1 cellular context compared by ENCODE assay signal in genomic region chr22:46084943-46085830, GRCh38.
TF ChIP-seq lines count a peak whose summit lies in the region.

No MANE protein-coding gene starts in this region.

TF ChIP-seq in A549, 52 proteins besides CTCF, POLR2A, EP300 and RAD21 (continued from another document):
- TF ChIP-seq REST (IDR thresholded peaks at IDR 0.05) (no peak), CBX2 (IDR thresholded peaks at IDR 0.05; ENCODE audit: borderline replicate concordance, low read depth) (no peak), GATA3 (IDR thresholded peaks at IDR 0.05; ENCODE audit: borderline replicate concordance) (no peak; the same call in 1 of the 2 replicates), HEYL (CRISPR knock-in tag; IDR thresholded peaks at IDR 0.05) (no peak), PHF8 (IDR thresholded peaks at IDR 0.05; ENCODE audit: borderline replicate concordance, low read depth) (no peak), HOXB13 (CRISPR knock-in tag; IDR thresholded peaks at IDR 0.05; ENCODE audit: low read depth) (no peak), NFE2L2 (conservative IDR thresholded peaks at IDR 0.05; ENCODE audit: low read length) (no peak), BCL3 (IDR thresholded peaks at IDR 0.05) (no peak), CHD2 (IDR thresholded peaks at IDR 0.05; ENCODE audit: low read length, partially characterized antibody) (no peak), ATOH8 (CRISPR knock-in tag; IDR thresholded peaks at IDR 0.05; ENCODE audit: low read depth) (no peak; the same call in 1 of the 2 replicates), EHF (CRISPR knock-in tag; IDR thresholded peaks at IDR 0.05) (no peak; the same call in 1 of the 2 replicates), RNF2 (IDR thresholded peaks at IDR 0.05; ENCODE audit: borderline replicate concordance, low read depth) (no peak), JUNB (IDR thresholded peaks at IDR 0.05) (no peak), ZNF302 (CRISPR knock-in tag; IDR thresholded peaks at IDR 0.05) (peak; percentile 74; the same call in 1 of the 2 replicates), RFX5 (IDR thresholded peaks at IDR 0.05) (no peak), FOSL2 (IDR thresholded peaks at IDR 0.05) (no peak), FOSL2 (CRISPR knock-in tag; IDR thresholded peaks at IDR 0.05) (no peak), HMGXB4 (CRISPR knock-in tag; IDR thresholded peaks at IDR 0.05; ENCODE audit: borderline replicate concordance) (no peak), CHD4 (IDR thresholded peaks at IDR 0.05; ENCODE audit: borderline replicate concordance) (no peak), PBX3 (IDR thresholded peaks at IDR 0.05) (no peak), MAZ (IDR thresholded peaks at IDR 0.05; ENCODE audit: borderline replicate concordance, low read depth, low read length) (no peak), E2F6 (IDR thresholded peaks at IDR 0.05; ENCODE audit: borderline replicate concordance, low read depth) (no peak), HOXB5 (CRISPR knock-in tag; IDR thresholded peaks at IDR 0.05) (peak; percentile 36; the same call in 1 of the 2 replicates), ELK1 (IDR thresholded peaks at IDR 0.05; ENCODE audit: low read depth, low read length) (no peak), TP53 (CRISPR knock-in tag; IDR thresholded peaks at IDR 0.05) (no peak; the same call in 1 of the 2 replicates), HOXA7 (CRISPR knock-in tag; IDR thresholded peaks at IDR 0.05) (peak; percentile 84), USF2 (IDR thresholded peaks at IDR 0.05) (no peak), TFCP2L1 (CRISPR knock-in tag; IDR thresholded peaks at IDR 0.05) (no peak), FOSB (CRISPR knock-in tag; IDR thresholded peaks at IDR 0.05) (peak; percentile 53; the same call in 1 of the 2 replicates), HES2 (IDR thresholded peaks at IDR 0.05) (no peak), SMC3 (IDR thresholded peaks at IDR 0.05) (no peak), KDM5A (IDR thresholded peaks at IDR 0.05) (no peak), ZFP36 (IDR thresholded peaks at IDR 0.05; ENCODE audit: borderline replicate concordance, partially characterized antibody) (no peak), JUN (IDR thresholded peaks at IDR 0.05) (0 out of 5 replicates have a peak, but pooled peaks of 1 of the 2 experiments have one; percentile 30), EHMT2 (IDR thresholded peaks at IDR 0.05; ENCODE audit: low read depth) (no peak), RARB (CRISPR knock-in tag; IDR thresholded peaks at IDR 0.05) (no peak; the same call in 1 of the 2 replicates), FOXS1 (CRISPR knock-in tag; IDR thresholded peaks at IDR 0.05) (no peak), ZSCAN20 (CRISPR knock-in tag; IDR thresholded peaks at IDR 0.05) (no peak), MYC (IDR thresholded peaks at IDR 0.05; ENCODE audit: borderline replicate concordance, low read length) (no peak), MAFK (IDR thresholded peaks at IDR 0.05; ENCODE audit: partially characterized antibody) (no peak), CBX8 (IDR thresholded peaks at IDR 0.05) (no peak), HDAC2 (IDR thresholded peaks at IDR 0.05) (no peak), ZC3H11A (IDR thresholded peaks at IDR 0.05) (no peak), KDM1A (IDR thresholded peaks at IDR 0.05; ENCODE audit: low read depth) (no peak), ESRRA (IDR thresholded peaks at IDR 0.05; ENCODE audit: borderline replicate concordance, low read length) (no peak), POLR2AphosphoS2 (conservative IDR thresholded peaks at IDR 0.05; ENCODE audit: low read length) (no peak), BHLHE40 (IDR thresholded peaks at IDR 0.05; ENCODE audit: low read depth, low read length) (no peak), NPAS2 (CRISPR knock-in tag; IDR thresholded peaks at IDR 0.05; ENCODE audit: borderline replicate concordance) (no peak), CEBPB (IDR thresholded peaks at IDR 0.05) (no peak), MAX (IDR thresholded peaks at IDR 0.05) (peak; percentile 58; the same call in 1 of the 2 replicates), RCOR1 (IDR thresholded peaks at IDR 0.05; ENCODE audit: low read depth, low read length) (no peak), NR3C1 (IDR thresholded peaks at IDR 0.05) (no peak)
